29 cellular contexts compared by ENCODE assay signal in genomic region chr5:107712359-107712870, GRCh38. TPM values are rescaled to one million over a fixed set of nuclear protein-coding genes. Genes with fewer than 3 reads are reported as not detected.
"Had no signal": no experiment of that assay in that cellular context is flagged by ENCODE, and none has a peak within 500 bp of the region (broad histone marks: within the 10 kb centered on the region; RNA-seq: fewer than 3 reads in every experiment).

No MANE protein-coding gene starts in this region.

- H3K4me3 ChIP-seq: neural progenitor cell, ovary, psoas muscle, right lobe of liver, sigmoid colon, stomach, thoracic aorta, thyroid gland, transverse colon, upper lobe of right lung, uterus had no signal

- H3K36me3 Mint-ChIP-seq: natural killer cell treated with Interleukin-12 subunit alpha and Interleukin-12 subunit beta and Interleukin-15 and Interleukin-18, amount 100 ng/mL, for 72 hours; neural progenitor cell; stimulated activated effector memory CD8-positive, alpha-beta T cell treated with anti-CD3 and anti-CD28 coated beads, Interleukin-12 subunit alpha, Interleukin-12 subunit beta, amount 100 ng/mL, for 72 hours; stimulated activated naive B cell treated with anti-CD40 and anti-IgM and Interleukin-4, amounts not matched to agents 10 μg/mL and 1 μg/mL and 100 μg/mL, for 72 hours; type B pancreatic cell had no signal

- H3K4me2 ChIP-seq: neural progenitor cell had no signal

- H3K27me3 ChIP-seq: neural progenitor cell, ovary, right lobe of liver, sigmoid colon, stomach, thyroid gland, transverse colon, upper lobe of right lung, uterus had no signal

- ATAC-seq: naive thymus-derived CD8-positive, alpha-beta T cell; natural killer cell treated with Interleukin-12 subunit alpha and Interleukin-12 subunit beta and Interleukin-15 and Interleukin-18, amount 100 ng/mL, for 72 hours; psoas muscle; right cardiac atrium; right lobe of liver; stimulated activated effector memory CD8-positive, alpha-beta T cell treated with anti-CD3 and anti-CD28 coated beads, Interleukin-12 subunit alpha, Interleukin-12 subunit beta, amount 100 ng/mL, for 72 hours; stimulated activated naive B cell treated with anti-CD40 and anti-IgM and Interleukin-4, amounts not matched to agents 10 μg/mL and 1 μg/mL and 100 μg/mL, for 72 hours; upper lobe of right lung had no signal

- H2AFZ ChIP-seq: neural progenitor cell, parathyroid adenoma had no signal

- H3K27me3 Mint-ChIP-seq: progenitor cell of endocrine pancreas; stimulated activated naive B cell treated with anti-CD40 and anti-IgM and Interleukin-4, amounts not matched to agents 10 μg/mL and 1 μg/mL and 100 μg/mL, for 72 hours; type B pancreatic cell had no signal

- H3K27ac Mint-ChIP-seq: naive thymus-derived CD8-positive, alpha-beta T cell; natural killer cell treated with Interleukin-12 subunit alpha and Interleukin-12 subunit beta and Interleukin-15 and Interleukin-18, amount 100 ng/mL, for 72 hours; nephron progenitor cell; neural progenitor cell; progenitor cell of endocrine pancreas; stimulated activated effector memory CD8-positive, alpha-beta T cell treated with anti-CD3 and anti-CD28 coated beads, Interleukin-12 subunit alpha, Interleukin-12 subunit beta, amount 100 ng/mL, for 72 hours; stimulated activated naive B cell treated with anti-CD40 and anti-IgM and Interleukin-4, amounts not matched to agents 10 μg/mL and 1 μg/mL and 100 μg/mL, for 72 hours; stimulated activated naive CD8-positive, alpha-beta T cell treated with anti-CD3 and anti-CD28 coated beads, Interleukin-15, Interleukin-2, amounts not matched to agents 100 ng/mL and 50 ng/mL, for 24 hours; type B pancreatic cell had no signal

- H3K9me3 ChIP-seq: ovary, right lobe of liver, thyroid gland, upper lobe of right lung had no signal

- DNase-seq: naive thymus-derived CD8-positive, alpha-beta T cell; nephron progenitor cell; occipital lobe; ovary; posterior cingulate gyrus; psoas muscle; right cardiac atrium; right lobe of liver; sigmoid colon; small intestine; stimulated activated CD4-positive, alpha-beta T cell treated with anti-CD3 and anti-CD28 coated beads, Interleukin-15, amount 100 ng/mL, for 24 hours; stimulated activated CD4-positive, alpha-beta T cell treated with anti-CD3 and anti-CD28 coated beads, Interleukin-2, amount 100 ng/mL, for 24 hours; stimulated activated CD4-positive, alpha-beta T cell treated with anti-CD3 and anti-CD28 coated beads, Interleukin-2, amount 100 ng/mL, for 48 hours; stimulated activated CD4-positive, alpha-beta T cell treated with anti-CD3 and anti-CD28 coated beads, Interleukin-4, amount 100 ng/mL, for 24 hours; stimulated activated naive B cell treated with anti-CD40 and anti-IgM and Interleukin-4, amounts not matched to agents 10 μg/mL and 1 μg/mL and 100 μg/mL, for 72 hours; stimulated activated naive CD4-positive, alpha-beta T cell treated with Interleukin-2 at 50 U/mL for 16 hours; stomach; thyroid gland; transverse colon; upper lobe of right lung; uterus had no signal

- H3K79me2 ChIP-seq: parathyroid adenoma had no signal

- H3K4me3 Mint-ChIP-seq: naive thymus-derived CD8-positive, alpha-beta T cell; natural killer cell treated with Interleukin-12 subunit alpha and Interleukin-12 subunit beta and Interleukin-15 and Interleukin-18, amount 100 ng/mL, for 72 hours; nephron progenitor cell; neural progenitor cell; stimulated activated effector memory CD8-positive, alpha-beta T cell treated with anti-CD3 and anti-CD28 coated beads, Interleukin-12 subunit alpha, Interleukin-12 subunit beta, amount 100 ng/mL, for 72 hours; stimulated activated naive B cell treated with anti-CD40 and anti-IgM and Interleukin-4, amounts not matched to agents 10 μg/mL and 1 μg/mL and 100 μg/mL, for 72 hours; stimulated activated naive CD8-positive, alpha-beta T cell treated with anti-CD3 and anti-CD28 coated beads, Interleukin-15, Interleukin-2, amounts not matched to agents 100 ng/mL and 50 ng/mL, for 24 hours; type B pancreatic cell had no signal

- H3K9ac ChIP-seq: neural progenitor cell, parathyroid adenoma had no signal

- H3K4me1 ChIP-seq: neural progenitor cell, parathyroid adenoma, psoas muscle, right lobe of liver, sigmoid colon, stomach, thyroid gland, transverse colon, upper lobe of right lung, uterus had no signal

- H3K36me3 ChIP-seq: ovary, right lobe of liver, sigmoid colon, stomach, thoracic aorta, thyroid gland, transverse colon, upper lobe of right lung, uterus had no signal

- H3K4me1 Mint-ChIP-seq: naive thymus-derived CD8-positive, alpha-beta T cell; neural progenitor cell; stimulated activated effector memory CD8-positive, alpha-beta T cell treated with anti-CD3 and anti-CD28 coated beads, Interleukin-12 subunit alpha, Interleukin-12 subunit beta, amount 100 ng/mL, for 72 hours; stimulated activated naive B cell treated with anti-CD40 and anti-IgM and Interleukin-4, amounts not matched to agents 10 μg/mL and 1 μg/mL and 100 μg/mL, for 72 hours had no signal

- H3K27ac ChIP-seq: neural progenitor cell, ovary, parathyroid adenoma, psoas muscle, right lobe of liver, sigmoid colon, stomach, thoracic aorta, thyroid gland, transverse colon, upper lobe of right lung, uterus had no signal

RNA-seq across cellular contexts. Expression of gene EFNA5, which starts 41.7 kb away (rescaled TPM):
- total RNA-seq: naive thymus-derived CD8-positive, alpha-beta T cell had no signal
